In the genomic region with DNA sequence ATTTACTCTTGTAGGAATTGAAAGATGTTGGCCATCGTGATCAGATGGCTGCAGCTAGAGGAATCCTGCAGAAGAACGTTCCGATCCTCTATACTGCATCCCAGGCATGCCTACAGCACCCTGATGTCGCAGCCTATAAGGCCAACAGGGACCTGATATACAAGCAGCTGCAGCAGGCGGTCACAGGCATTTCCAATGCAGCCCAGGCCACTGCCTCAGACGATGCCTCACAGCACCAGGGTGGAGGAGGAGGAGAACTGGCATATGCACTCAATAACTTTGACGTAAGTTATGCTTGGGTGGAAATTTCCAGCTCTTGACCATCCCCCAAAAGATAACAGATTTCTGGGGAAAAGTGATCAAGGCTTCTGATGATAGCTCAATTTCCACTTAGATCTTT, we compare ENCODE assay signal across 17 cellular contexts. TPM values are rescaled to one million over a fixed set of nuclear protein-coding genes. Genes with fewer than 3 reads are reported as not detected.
DNase-seq lines count a peak whose midpoint lies in the region; ATAC-seq and TF ChIP-seq lines count a peak whose summit lies in the region.
"Had no signal": no experiment of that assay in that cellular context is flagged by ENCODE, and none has a peak within 500 bp of the region (broad histone marks: within the 10 kb centered on the region; RNA-seq: fewer than 3 reads in every experiment).

No MANE protein-coding gene starts in this region.

- H3K9ac ChIP-seq in mesenchymal stem cell (ENCODE audit: low read length) = peak overlapping the region; percentile 61

- H2BK15ac ChIP-seq in mesenchymal stem cell (ENCODE audit: low read depth, poor library complexity, severe bottlenecking) = no peak overlapping the region

- no peak overlapping the region for H3K18ac ChIP-seq in mesenchymal stem cell (ENCODE audit: low read depth in 1 of 2, low read length in 2 of 2)

- H3K4ac ChIP-seq in mesenchymal stem cell (ENCODE audit: low read depth in 1 of 2, low read length in 2 of 2) = no peak overlapping the region

- no peak overlapping the region for H4K8ac ChIP-seq in mesenchymal stem cell (ENCODE audit: low read length)

- H2BK5ac ChIP-seq in mesenchymal stem cell (ENCODE audit: low read depth, low read length, poor library complexity, severe bottlenecking) = no peak overlapping the region

- no peak overlapping the region for H2AK5ac ChIP-seq in mesenchymal stem cell (ENCODE audit: low read length, severe bottlenecking)

- intact Hi-C loops in activated CD4-positive, alpha-beta T cell treated with anti-CD3 and anti-CD28 coated beads for 36 hours (cut with DNase I, micrococcal nuclease) = loop anchor here (2.0 to 10.0 kb wide), 2 partner anchors 438 to 540 kb away; no protein-coding TSS in a partner anchor

- WGBS in mesenchymal stem cell = 80% methylated on average over 6 of the region's 7 CpGs

- H2BK120ac ChIP-seq in mesenchymal stem cell (ENCODE audit: low read depth, low read length) = no peak overlapping the region

- H3K4me1 ChIP-seq in BE2C = peaks cover 13% of the 10 kb centered on the region
- peaks cover 6% of the 10 kb centered on the region for H3K4me1 ChIP-seq in mesenchymal stem cell (ENCODE audit: control insufficient read depth, insufficient read depth, low read depth, low read length)

- H3K36me3 Mint-ChIP-seq in activated CD4-positive, alpha-beta T cell treated with anti-CD3 and anti-CD28 coated beads for 36 hours (ENCODE audit: low read depth) = no peaks in the 10 kb centered on the region

- CTCF ChIA-PET in activated CD4-positive, alpha-beta T cell treated with anti-CD3 and anti-CD28 coated beads for 36 hours (lab: Charles Lee) = interaction anchor here (0.6 to 3.4 kb wide), 8 partner anchors 10 to 229 kb away, joined by 3 to 17 read pairs (median 4); no protein-coding TSS in a partner anchor

- no peak overlapping the region for H2AFZ ChIP-seq in mesenchymal stem cell (ENCODE audit: low read depth, low read length)
- H2AFZ ChIP-seq: hepatocyte had no signal

- peaks cover 4% of the 10 kb centered on the region for H3K4me1 Mint-ChIP-seq in activated CD4-positive, alpha-beta T cell treated with anti-CD3 and anti-CD28 coated beads for 36 hours

- POLR2A ChIA-PET in activated CD4-positive, alpha-beta T cell treated with anti-CD3 and anti-CD28 coated beads for 36 hours (lab: Charles Lee) = no interaction called here

- peaks cover 8% of the 10 kb centered on the region for H3K27me3 Mint-ChIP-seq in activated CD4-positive, alpha-beta T cell treated with anti-CD3 and anti-CD28 coated beads for 36 hours

- H3K4me3 ChIP-seq in BE2C (ENCODE audit: low read depth, low read length) (no peak overlapping the region), mesenchymal stem cell (ENCODE audit: insufficient read depth in 1 of 2, low read depth in 1 of 2, low read length in 2 of 2) (no peak overlapping the region)
- H3K4me3 ChIP-seq: hepatocyte had no signal

- H3K27ac Mint-ChIP-seq in activated CD4-positive, alpha-beta T cell treated with anti-CD3 and anti-CD28 coated beads for 36 hours = no peak overlapping the region
- H3K27ac Mint-ChIP-seq: CD4-positive, alpha-beta T cell had no signal

- no peaks in the 10 kb centered on the region for H3K9me3 Mint-ChIP-seq in activated CD4-positive, alpha-beta T cell treated with anti-CD3 and anti-CD28 coated beads for 36 hours (ENCODE audit: low read depth)
- H3K9me3 Mint-ChIP-seq: CD4-positive, alpha-beta T cell had no signal

- H3K27me3 ChIP-seq in BE2C (no peaks in the 10 kb centered on the region), mesenchymal stem cell (ENCODE audit: control insufficient read depth in 1 of 2, insufficient read depth in 1 of 2, low read length in 2 of 2) (no peaks in the 10 kb centered on the region)
- H3K27me3 ChIP-seq: hepatocyte had no signal

- H3K14ac ChIP-seq in mesenchymal stem cell (ENCODE audit: low read length in 2 of 2) = no peak overlapping the region

- H2BK12ac ChIP-seq in mesenchymal stem cell (ENCODE audit: low read length in 2 of 2) = no peak overlapping the region

- H3K4me2 ChIP-seq in mesenchymal stem cell (ENCODE audit: low read length, poor library complexity, severe bottlenecking) = no peak overlapping the region
- H3K4me2 ChIP-seq: hepatocyte had no signal

- no peak overlapping the region for H3K27ac ChIP-seq in mesenchymal stem cell (ENCODE audit: low read length, poor library complexity, severe bottlenecking)
- H3K27ac ChIP-seq: hepatocyte had no signal

- H3K36me3 ChIP-seq in BE2C = peaks cover 14% of the 10 kb centered on the region
- H3K36me3 ChIP-seq in mesenchymal stem cell (ENCODE audit: control insufficient read depth in 1 of 2, insufficient read depth in 2 of 2, low read depth in 1 of 2, low read length in 2 of 2) = peaks cover 19 to 55% of the 10 kb centered on the region in 2 experiments

- no peak overlapping the region for H3K4me3 Mint-ChIP-seq in activated CD4-positive, alpha-beta T cell treated with anti-CD3 and anti-CD28 coated beads for 36 hours
- H3K4me3 Mint-ChIP-seq: CD4-positive, alpha-beta T cell had no signal

- no peak overlapping the region for H4K91ac ChIP-seq in mesenchymal stem cell (ENCODE audit: low read length)

- H3K79me1 ChIP-seq in mesenchymal stem cell (replicated peaks; ENCODE audit: low read length, poor library complexity, severe bottlenecking) = peaks cover 12% of the 10 kb centered on the region

- H3K9me3 ChIP-seq in BE2C = no peaks in the 10 kb centered on the region
- H3K9me3 ChIP-seq in mesenchymal stem cell (ENCODE audit: control insufficient read depth, low read length) = no peaks in the 10 kb centered on the region

- peak; percentile 14 for DNase-seq in activated CD4-positive, alpha-beta T cell treated with anti-CD3 and anti-CD28 coated beads for 36 hours
- DNase-seq in activated CD4-positive, alpha-beta T cell treated with anti-CD3 and anti-CD28 coated beads, Interleukin-2, amount 50 U/mL, for 4 hours = no peak
- DNase-seq in BE2C (peak; percentile 51), dermis blood vessel endothelial cell (peak; percentile 33), mesenchymal stem cell (peak; percentile 46), COR-L47 (lab: John Stamatoyannopoulos, UW) (no peak), C1 segment of cervical spinal cord (lab: John Stamatoyannopoulos, UW) (no peak), NCI-H1930 (lab: John Stamatoyannopoulos, UW) (no peak)
- DNase-seq: activated effector memory CD4-positive, alpha-beta T cell treated with anti-CD3 and anti-CD28 coated beads, Interleukin-2, amount 50 U/mL, for 16 hours; CD4-positive, alpha-beta T cell; kidney; NCI-H2029; NCI-H510A treated with DMSO at 0.1 percent for 48 hours; stimulated activated naive CD4-positive, alpha-beta T cell treated with Interleukin-2 at 50 U/mL for 16 hours had no signal

- ATAC-seq in activated CD4-positive, alpha-beta T cell treated with anti-CD3 and anti-CD28 coated beads for 36 hours = peak; percentile 12
- ATAC-seq: esophagus mucosa had no signal

- TF ChIP-seq CTCF in BE2C (IDR thresholded peaks at IDR 0.05; ENCODE audit: low read depth, low read length) = no peak

- H3K23ac ChIP-seq in mesenchymal stem cell (ENCODE audit: low read length in 2 of 2) = peak overlapping the region in 1 of 2 experiments; percentile 21

RNA-seq across cellular contexts. Expression of gene LRRTM2, which starts 50.6 kb away (rescaled TPM):
- under 1 TPM in 1 of 2 experiments, not detected in 1; 0.05 TPM for total RNA-seq in activated CD4-positive, alpha-beta T cell treated with anti-CD3 and anti-CD28 coated beads for 36 hours
- 2.3 TPM for polyA plus RNA-seq in BE2C (2012; ENCODE audit: insufficient read depth, insufficient read length, low read depth)
- total RNA-seq in dermis blood vessel endothelial cell = 2.9 and 6.1 TPM in 2 replicates
- polyA plus RNA-seq in mesenchymal stem cell (2013, experiment 1 of 2) = 0.86 TPM
- polyA plus RNA-seq in mesenchymal stem cell (2013, experiment 2 of 2) = 1.2 TPM
- total RNA-seq: A172 had no signal

Comparison
In these comparisons a context has a peak if more than half of its experiments do, and no peak if none do; other contexts are left out.
1. DNase-seq: peak in activated CD4-positive, alpha-beta T cell treated with anti-CD3 and anti-CD28 coated beads for 36 hours (single experiment), BE2C (single experiment), dermis blood vessel endothelial cell (single experiment) and mesenchymal stem cell (single experiment); none in activated CD4-positive, alpha-beta T cell treated with anti-CD3 and anti-CD28 coated beads, Interleukin-2, amount 50 U/mL, for 4 hours (0 of 2), COR-L47 (single experiment), C1 segment of cervical spinal cord (0 of 14) and NCI-H1930 (0 of 2).